In the genomic region with DNA sequence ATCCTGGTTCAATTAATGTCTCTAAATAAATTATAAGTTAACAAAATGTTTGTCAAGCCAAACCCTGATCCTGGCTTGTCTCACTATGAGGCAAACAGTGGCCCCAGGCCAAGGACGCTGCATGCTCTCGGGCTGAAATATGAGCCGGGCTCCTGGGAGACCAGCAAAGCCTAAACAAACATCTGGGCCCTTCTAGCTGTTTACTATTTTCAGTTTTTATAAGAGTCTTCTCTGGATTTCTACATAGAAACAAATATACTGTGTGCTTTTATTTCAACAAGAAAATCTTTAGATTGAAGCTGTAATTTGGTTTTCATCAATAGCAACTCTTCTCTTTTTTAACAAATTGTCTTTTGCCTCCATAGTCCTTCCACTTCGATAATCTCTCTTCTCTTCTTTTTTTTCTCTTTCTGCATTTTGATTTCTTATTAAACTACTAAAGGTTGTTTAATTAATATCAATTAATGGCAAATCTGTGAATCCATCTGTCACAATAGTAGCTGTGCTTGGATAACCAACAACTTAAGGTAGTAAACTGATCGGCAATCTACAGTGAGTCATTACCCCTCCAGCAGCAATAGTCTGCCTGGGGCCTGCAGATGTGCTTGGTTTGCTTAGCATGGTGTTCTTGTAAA, we compare ENCODE assay signal across 8 cellular contexts.
DNase-seq lines count a peak whose midpoint lies in the region; ATAC-seq, FAIRE-seq and TF ChIP-seq lines count a peak whose summit lies in the region.

No MANE protein-coding gene starts in this region.

- no peak for FAIRE-seq in urothelium cell line (lab: Jason Lieb, UNC)
- FAIRE-seq in GM12892 (lab: Jason Lieb, UNC), result no peak

- ATAC-seq in left lobe of liver, result peak; percentile 100
- ATAC-seq in stimulated activated naive B cell treated with anti-CD40 and anti-IgM and Interleukin-4, amounts not matched to agents 10 μg/mL and 1 μg/mL and 100 μg/mL, for 72 hours (replicated peaks), result no peak

- TF ChIP-seq POLR2A in GM12892 (IDR thresholded peaks at IDR 0.05; ENCODE audit: low read depth, low read length), result no peak

- H3K27me3 Mint-ChIP-seq in brain, result peaks cover 17% of the 10 kb centered on the region
- H3K27me3 Mint-ChIP-seq in stimulated activated naive B cell treated with anti-CD40 and anti-IgM and Interleukin-4, amounts not matched to agents 10 μg/mL and 1 μg/mL and 100 μg/mL, for 72 hours, result peaks cover 15 to 25% of the 10 kb centered on the region in 2 donors

- no peak overlapping the region for H3K27ac ChIP-seq in AG04450 (ENCODE audit: low read depth, low read length)

- DNase-seq in AG04450 (ENCODE audit: low read depth, low spot score) (peak; percentile 10), NCI-H1105 (lab: John Stamatoyannopoulos, UW) (peak; percentile 66), left lobe of liver (ENCODE audit: low spot score) (peak; percentile 86), urothelium cell line (ENCODE audit: low spot score) (peak; percentile 69), KG1 (lab: John Stamatoyannopoulos, UW) (no peak), GM12892 (ENCODE audit: insufficient read length) (no peak)
- DNase-seq in stimulated activated naive B cell treated with anti-CD40 and anti-IgM and Interleukin-4, amounts not matched to agents 10 μg/mL and 1 μg/mL and 100 μg/mL, for 72 hours, result no peak

- CTCF ChIA-PET in AG04450 (lab: Charles Lee), result interaction anchor here (0.6 kb wide), 1 partner anchor 1577 kb away, joined by 5 read pairs; no protein-coding TSS in a partner anchor

- H3K4me1 Mint-ChIP-seq in brain, result peaks cover 12% of the 10 kb centered on the region
- peaks cover 0 to 5% of the 10 kb centered on the region in 2 donors for H3K4me1 Mint-ChIP-seq in stimulated activated naive B cell treated with anti-CD40 and anti-IgM and Interleukin-4, amounts not matched to agents 10 μg/mL and 1 μg/mL and 100 μg/mL, for 72 hours

- no peaks in the 10 kb centered on the region for H3K36me3 Mint-ChIP-seq in brain
- H3K36me3 Mint-ChIP-seq in stimulated activated naive B cell treated with anti-CD40 and anti-IgM and Interleukin-4, amounts not matched to agents 10 μg/mL and 1 μg/mL and 100 μg/mL, for 72 hours, result no peaks in the 10 kb centered on the region

- H3K9me3 ChIP-seq in AG04450 (ENCODE audit: control insufficient read depth, insufficient read depth, low read length), result no peaks in the 10 kb centered on the region

- peaks cover 0 to 6% (median 5%) of the 10 kb centered on the region in 5 experiments for H3K9me3 Mint-ChIP-seq in brain
- H3K9me3 Mint-ChIP-seq in stimulated activated naive B cell treated with anti-CD40 and anti-IgM and Interleukin-4, amounts not matched to agents 10 μg/mL and 1 μg/mL and 100 μg/mL, for 72 hours, result peaks cover 0 to 3% of the 10 kb centered on the region in 2 donors

- H3K27me3 ChIP-seq in AG04450 (ENCODE audit: control insufficient read depth, insufficient read depth, low read length), result no peaks in the 10 kb centered on the region

- TF ChIP-seq CTCF in AG04450 (IDR thresholded peaks at IDR 0.05; ENCODE audit: low read depth, low read length), result no peak
- no peak for TF ChIP-seq CTCF in brain (conservative IDR thresholded peaks at IDR 0.05)

- POLR2A ChIA-PET in AG04450 (lab: Yijun Ruan, JAX), result no interaction called here

- H3K4me3 ChIP-seq in AG04450 (ENCODE audit: low read depth, low read length), result no peak overlapping the region

- peak overlapping the region in 3 of 5 experiments; percentile 72 to 82 (median 76) for H3K27ac Mint-ChIP-seq in brain
- H3K27ac Mint-ChIP-seq in stimulated activated naive B cell treated with anti-CD40 and anti-IgM and Interleukin-4, amounts not matched to agents 10 μg/mL and 1 μg/mL and 100 μg/mL, for 72 hours, result no peak overlapping the region

- peak overlapping the region in 3 of 5 experiments; percentile 47 to 52 (median 47) for H3K4me3 Mint-ChIP-seq in brain
- no peak overlapping the region for H3K4me3 Mint-ChIP-seq in stimulated activated naive B cell treated with anti-CD40 and anti-IgM and Interleukin-4, amounts not matched to agents 10 μg/mL and 1 μg/mL and 100 μg/mL, for 72 hours

Comparison
In these comparisons a context has a peak if more than half of its experiments do, and no peak if none do; other contexts are left out.
1. DNase-seq: peak in AG04450 (single experiment), NCI-H1105 (single experiment), left lobe of liver (single experiment) and urothelium cell line (single experiment); none in KG1 (single experiment), stimulated activated naive B cell treated with anti-CD40 and anti-IgM and Interleukin-4, amounts not matched to agents 10 μg/mL and 1 μg/mL and 100 μg/mL, for 72 hours (single experiment) and GM12892 (single experiment).
2. H3K4me3 Mint-ChIP-seq: peak in brain (3 of 5); none in stimulated activated naive B cell treated with anti-CD40 and anti-IgM and Interleukin-4, amounts not matched to agents 10 μg/mL and 1 μg/mL and 100 μg/mL, for 72 hours (0 of 2).